In genomic region chr14:61492474-61492873, GRCh38 we compare ENCODE assay signal across 17 cellular contexts.
DNase-seq lines count a peak whose midpoint lies in the region; ATAC-seq, FAIRE-seq and TF ChIP-seq lines count a peak whose summit lies in the region.
"Had no signal": no experiment of that assay in that cellular context is flagged by ENCODE, and none has a peak within 500 bp of the region (broad histone marks: within the 10 kb centered on the region; RNA-seq: fewer than 3 reads in every experiment).

No MANE protein-coding gene starts in this region.

- H3K9ac ChIP-seq in astrocyte (ENCODE audit: low read length): no peak overlapping the region
- no peak overlapping the region for H3K9ac ChIP-seq in mammary epithelial cell (ENCODE audit: insufficient read depth, low read length)

- dilution Hi-C loops in mammary epithelial cell (cut with HindIII; ENCODE audit: low sequenced_read_pairs): no loop called here

- CTCF ChIA-PET in A549 (lab: Yijun Ruan, JAX): interaction anchor here (0.6 to 5.1 kb wide), 6 partner anchors 13 to 345 kb away, joined by 3 to 20 read pairs (median 7); no protein-coding TSS in a partner anchor
- CTCF ChIA-PET in naive thymus-derived CD4-positive, alpha-beta T cell (lab: Charles Lee): interaction anchor here (0.9 to 2.6 kb wide), 5 partner anchors 11 to 345 kb away, joined by 3 to 8 read pairs (median 3); no protein-coding TSS in a partner anchor
- CTCF ChIA-PET in mammary epithelial cell (lab: Charles Lee; ENCODE audit: low non-redundant PET): no interaction called here

- TF ChIP-seq CTCF in A549 (IDR thresholded peaks at IDR 0.05) (no peak), GM06990 (IDR thresholded peaks at IDR 0.05; ENCODE audit: insufficient read depth, low read length, poor library complexity, severe bottlenecking) (peak; percentile 25), astrocyte (IDR thresholded peaks at IDR 0.05; ENCODE audit: insufficient read depth, low read depth, low read length) (no peak), mammary epithelial cell (conservative IDR thresholded peaks at IDR 0.05 in 1 of 2, IDR thresholded peaks at IDR 0.05 in 1 of 2; ENCODE audit: extremely low read depth in 1 of 2, insufficient read depth in 1 of 2, low read depth in 1 of 2, low read length in 2 of 2) (no peak)

- POLR2A ChIA-PET in A549 (lab: Yijun Ruan, JAX): no interaction called here
- POLR2A ChIA-PET in naive thymus-derived CD4-positive, alpha-beta T cell (lab: Charles Lee): interaction anchor here (0.6 to 2.6 kb wide), 6 partner anchors 10 to 259 kb away, joined by 3 to 20 read pairs (median 3); no protein-coding TSS in a partner anchor

- no peak overlapping the region for H3K4me3 Mint-ChIP-seq in astrocyte (ENCODE audit: unreplicated experiment)
- no peak overlapping the region for H3K4me3 Mint-ChIP-seq in naive thymus-derived CD4-positive, alpha-beta T cell

- no peak for TF ChIP-seq EP300 in A549 (IDR thresholded peaks at IDR 0.05)

- BruUV-seq in mammary epithelial cell (replicated peaks; lab: Mats Ljungman, UMichigan): no TSS peak

- intact Hi-C loops in naive thymus-derived CD4-positive, alpha-beta T cell (cut with micrococcal nuclease): loop anchor here in 1 of 2 donors (1.0 kb wide), 2 partner anchors 13 to 31 kb away; no protein-coding TSS in a partner anchor
- intact Hi-C loops in mammary epithelial cell (cut with micrococcal nuclease): no loop called here

- H3K27ac Mint-ChIP-seq in astrocyte (ENCODE audit: unreplicated experiment): no peak overlapping the region
- H3K27ac Mint-ChIP-seq in naive thymus-derived CD4-positive, alpha-beta T cell: no peak overlapping the region

- in situ Hi-C loops in mammary epithelial cell (cut with MboI; ENCODE audit: low sequenced_read_pairs in 2 of 2): no loop called here

- no peaks in the 10 kb centered on the region for H3K9me3 Mint-ChIP-seq in astrocyte (ENCODE audit: unreplicated experiment)
- H3K9me3 Mint-ChIP-seq in naive thymus-derived CD4-positive, alpha-beta T cell: peaks cover 0 to 4% (median 0%) of the 10 kb centered on the region in 11 donors

- no peaks in the 10 kb centered on the region for H3K4me1 Mint-ChIP-seq in astrocyte (ENCODE audit: low read depth, unreplicated experiment)
- H3K4me1 Mint-ChIP-seq in naive thymus-derived CD4-positive, alpha-beta T cell: peaks cover 8 to 38% (median 23%) of the 10 kb centered on the region in 7 donors

- H3K79me2 ChIP-seq in astrocyte (ENCODE audit: insufficient read depth, low read length) (no peaks in the 10 kb centered on the region), mammary epithelial cell (ENCODE audit: insufficient read depth, low read length) (no peaks in the 10 kb centered on the region)

- H3K4me1 ChIP-seq in A549 (peaks cover 58% of the 10 kb centered on the region), astrocyte (ENCODE audit: insufficient read depth, low read length) (peaks cover 20% of the 10 kb centered on the region), mammary epithelial cell (ENCODE audit: insufficient read depth, low read length) (peaks cover 14% of the 10 kb centered on the region)
- H3K4me1 ChIP-seq in naive thymus-derived CD4-positive, alpha-beta T cell (ENCODE audit: control insufficient read depth in 2 of 2, insufficient read depth in 2 of 2, low read length in 2 of 2): peaks cover 12 to 21% of the 10 kb centered on the region in 2 donors

- no peaks in the 10 kb centered on the region for H3K27me3 Mint-ChIP-seq in astrocyte (ENCODE audit: low read depth, unreplicated experiment)
- no peaks in the 10 kb centered on the region for H3K27me3 Mint-ChIP-seq in naive thymus-derived CD4-positive, alpha-beta T cell

- H3K4me3 ChIP-seq in A549 (no peak overlapping the region), GM06990 (replicated peaks; ENCODE audit: low read depth, low read length) (no peak overlapping the region), astrocyte (ENCODE audit: insufficient read depth, low read depth, low read length) (no peak overlapping the region), mammary epithelial cell (replicated peaks in 1 of 3; ENCODE audit: insufficient read depth in 1 of 3, low read depth in 2 of 3, low read length in 3 of 3) (no peak overlapping the region)
- no peak overlapping the region for H3K4me3 ChIP-seq in naive thymus-derived CD4-positive, alpha-beta T cell (ENCODE audit: low read length)
- H3K4me3 ChIP-seq: ascending aorta, mucosa of descending colon, ovary, vagina had no signal

- TF ChIP-seq RAD21 in A549 (conservative IDR thresholded peaks at IDR 0.05 in 1 of 2, IDR thresholded peaks at IDR 0.05 in 1 of 2): no peak

- H3K27ac ChIP-seq in A549: peak overlapping the region; percentile 78 to 87
- no peak overlapping the region for H3K27ac ChIP-seq in astrocyte (ENCODE audit: low read depth, low read length)
- H3K27ac ChIP-seq in naive thymus-derived CD4-positive, alpha-beta T cell (ENCODE audit: low read depth, low read length): peak overlapping the region; percentile 39
- H3K27ac ChIP-seq in mammary epithelial cell (ENCODE audit: insufficient read depth, low read depth, low read length): no peak overlapping the region
- H3K27ac ChIP-seq: ascending aorta, ovary, vagina had no signal

- TF ChIP-seq POLR2A in A549 (IDR thresholded peaks at IDR 0.05; ENCODE audit: low read length): no peak

- no peaks in the 10 kb centered on the region for H3K9me3 ChIP-seq in A549
- H3K9me3 ChIP-seq in astrocyte (ENCODE audit: insufficient read depth, low read depth, low read length): no peaks in the 10 kb centered on the region
- H3K9me3 ChIP-seq in naive thymus-derived CD4-positive, alpha-beta T cell (ENCODE audit: control insufficient read depth in 2 of 3, low read length in 3 of 3): no peaks in the 10 kb centered on the region
- no peaks in the 10 kb centered on the region for H3K9me3 ChIP-seq in mammary epithelial cell (replicated peaks; ENCODE audit: insufficient read depth, low read length)
- H3K9me3 ChIP-seq: ascending aorta, mucosa of descending colon, ovary, vagina had no signal

- 83% methylated on average over 3 of the region's 3 CpGs for WGBS in A549 (ENCODE audit: missing lambda C conversion rate)
- 100% methylated on average over 3 of the region's 3 CpGs for WGBS in mammary epithelial cell (ENCODE audit: low coverage, missing lambda C conversion rate)

- H3K4me2 ChIP-seq in A549: peak overlapping the region; percentile 50
- H3K4me2 ChIP-seq in astrocyte (ENCODE audit: low read length): peak overlapping the region; percentile 55
- no peak overlapping the region for H3K4me2 ChIP-seq in mammary epithelial cell (ENCODE audit: insufficient read depth, low read depth, low read length)

- H3K36me3 Mint-ChIP-seq in astrocyte (ENCODE audit: low read depth, unreplicated experiment): peaks cover 5% of the 10 kb centered on the region
- peaks cover 10 to 53% (median 34%) of the 10 kb centered on the region in 5 donors for H3K36me3 Mint-ChIP-seq in naive thymus-derived CD4-positive, alpha-beta T cell

- H4K20me1 ChIP-seq in astrocyte (ENCODE audit: insufficient read depth, low read length) (no peaks in the 10 kb centered on the region), mammary epithelial cell (ENCODE audit: insufficient read depth, low read length) (no peaks in the 10 kb centered on the region)

- no peak for ATAC-seq in A549
- peak; percentile 39 for ATAC-seq in naive thymus-derived CD4-positive, alpha-beta T cell

- DNase-seq in A549 (ENCODE audit: low read depth in 1 of 2, low spot score in 1 of 2) (no peak), GM06990 (ENCODE audit: extremely low read depth, insufficient read length) (no peak), astrocyte (ENCODE audit: low read depth) (no peak), GM03348 (ENCODE audit: low spot score) (no peak), anterior cingulate cortex (lab: John Stamatoyannopoulos, UW) (no peak), mammary epithelial cell (no peak), NCI-H1417 (lab: John Stamatoyannopoulos, UW) (no peak)
- peak in 2 of 9 donors; percentile 38 to 43 for DNase-seq in naive thymus-derived CD4-positive, alpha-beta T cell
- DNase-seq: dermis blood vessel endothelial cell; mucosa of descending colon; NCI-H1436 treated with DMSO at 0.1 percent for 48 hours; ovary; SHP77 treated with DMSO at 0.1 percent for 48 hours; stimulated activated CD4-positive, alpha-beta T cell treated with anti-CD3 and anti-CD28 coated beads, Interleukin-12 subunit alpha, Interleukin-12 subunit beta, amount 100 ng/mL, for 4 hours; stimulated activated naive CD4-positive, alpha-beta T cell treated with Interleukin-2 at 50 U/mL for 16 hours had no signal

- FAIRE-seq in A549 (lab: Jason Lieb, UNC) (no peak), astrocyte (lab: Jason Lieb, UNC) (no peak)

- H2AFZ ChIP-seq in astrocyte (ENCODE audit: low read depth, low read length) (no peak overlapping the region), mammary epithelial cell (ENCODE audit: low read depth, low read length) (no peak overlapping the region)

- H3K27me3 ChIP-seq in GM06990 (replicated peaks; ENCODE audit: control insufficient read depth, insufficient read depth, low read length): no peaks in the 10 kb centered on the region
- no peaks in the 10 kb centered on the region for H3K27me3 ChIP-seq in astrocyte (ENCODE audit: insufficient read depth, low read length)
- H3K27me3 ChIP-seq in naive thymus-derived CD4-positive, alpha-beta T cell (ENCODE audit: control insufficient read depth in 2 of 2, insufficient read depth in 2 of 2, low read length in 2 of 2): no peaks in the 10 kb centered on the region
- H3K27me3 ChIP-seq in mammary epithelial cell (ENCODE audit: insufficient read depth, low read length): no peaks in the 10 kb centered on the region
- H3K27me3 ChIP-seq: ascending aorta, ovary, vagina had no signal

- no peaks in the 10 kb centered on the region; the same call in none of the 2 replicates for H3K36me3 ChIP-seq in GM06990 (ENCODE audit: control insufficient read depth, insufficient read depth, low read length)
- H3K36me3 ChIP-seq in astrocyte (ENCODE audit: insufficient read depth, low read length): no peaks in the 10 kb centered on the region
- peaks cover 8 to 74% (median 15%) of the 10 kb centered on the region in 3 experiments for H3K36me3 ChIP-seq in naive thymus-derived CD4-positive, alpha-beta T cell (ENCODE audit: control insufficient read depth in 2 of 3, insufficient read depth in 3 of 3, low read length in 3 of 3)
- no peaks in the 10 kb centered on the region for H3K36me3 ChIP-seq in mammary epithelial cell (ENCODE audit: insufficient read depth, low read length)
- H3K36me3 ChIP-seq: ascending aorta, ovary, vagina had no signal

TF ChIP-seq in A549, 52 proteins besides CTCF, POLR2A, EP300 and RAD21:
- TF ChIP-seq RCOR1 (IDR thresholded peaks at IDR 0.05; ENCODE audit: low read depth, low read length) (no peak), FOSL2 (IDR thresholded peaks at IDR 0.05) (no peak), FOSL2 (CRISPR knock-in tag; IDR thresholded peaks at IDR 0.05) (peak; percentile 85; the same call in 1 of the 2 replicates)

Comparison
In these comparisons a context has a peak if more than half of its experiments do, and no peak if none do; other contexts are left out.
1. H3K27ac ChIP-seq: peak in A549 (2 of 2) and naive thymus-derived CD4-positive, alpha-beta T cell (single experiment); none in astrocyte (single experiment) and mammary epithelial cell (single experiment).